In genomic region chr6:136751478-136751956, GRCh38 we compare ENCODE assay signal across 8 cellular contexts. TPM values are rescaled to one million over a fixed set of nuclear protein-coding genes. Genes with fewer than 3 reads are reported as not detected.
DNase-seq lines count a peak whose midpoint lies in the region; ATAC-seq and TF ChIP-seq lines count a peak whose summit lies in the region.

No MANE protein-coding gene starts in this region.

- H3K27ac ChIP-seq in tibial artery: peak overlapping the region; percentile 36 to 61
- H3K27ac ChIP-seq in esophagus muscularis mucosa (replicated peaks in 1 of 4): peak overlapping the region in 1 of 4 donors; percentile 8

- TF ChIP-seq CTCF in GM10266 (IDR thresholded peaks at IDR 0.05; ENCODE audit: control insufficient read depth, insufficient read depth, low read depth, missing control alignments): no peak
- no peak for TF ChIP-seq CTCF in astrocyte of the cerebellum (IDR thresholded peaks at IDR 0.05; ENCODE audit: low read depth, low read length, missing control alignments)
- no peak for TF ChIP-seq CTCF in tibial artery (IDR thresholded peaks at IDR 0.05)
- TF ChIP-seq CTCF in esophagus muscularis mucosa (IDR thresholded peaks at IDR 0.05): no peak

- intact Hi-C loops in tibial artery (cut with DNase I; ENCODE audit: low total_unique reads) (no loop called here), esophagus muscularis mucosa (cut with DNase I) (no loop called here)

- 70% methylated on average over 5 of the region's 5 CpGs for WGBS in esophagus muscularis mucosa

- peaks cover 0 to 52% (median 17%) of the 10 kb centered on the region in 4 donors for H3K4me1 ChIP-seq in tibial artery
- H3K4me1 ChIP-seq in esophagus muscularis mucosa: peaks cover 26 to 39% (median 32%) of the 10 kb centered on the region in 4 donors

- no peak for TF ChIP-seq EP300 in esophagus muscularis mucosa (IDR thresholded peaks at IDR 0.05)

- TF ChIP-seq POLR2A in esophagus muscularis mucosa (IDR thresholded peaks at IDR 0.05; ENCODE audit: low read depth): no peak

- no peaks in the 10 kb centered on the region for H3K9me3 ChIP-seq in tibial artery
- no peaks in the 10 kb centered on the region for H3K9me3 ChIP-seq in esophagus muscularis mucosa

- peak; percentile 48 for DNase-seq in GM10266 (ENCODE audit: extremely low spot score)
- DNase-seq in astrocyte of the cerebellum (ENCODE audit: low read depth): peak; percentile 5
- DNase-seq in tibial artery: no peak
- no peak for DNase-seq in esophagus muscularis mucosa (ENCODE audit: extremely low spot score)
- no peak for DNase-seq in HuH-7 (ENCODE audit: low spot score)
- no peak for DNase-seq in NCI-H1092 treated with DMSO at 0.1 percent for 48 hours (lab: John Stamatoyannopoulos, UW)

- H3K36me3 ChIP-seq in tibial artery: no peaks in the 10 kb centered on the region
- no peaks in the 10 kb centered on the region for H3K36me3 ChIP-seq in esophagus muscularis mucosa

- H3K27me3 ChIP-seq in tibial artery (no peaks in the 10 kb centered on the region), esophagus muscularis mucosa (no peaks in the 10 kb centered on the region)

- ATAC-seq in GM21367 (IDR thresholded peaks at IDR 0.05; ENCODE audit: unreplicated experiment) (peak; percentile 88), HG03521 (IDR thresholded peaks at IDR 0.05; ENCODE audit: unreplicated experiment) (peak; percentile 88)

- H3K4me3 ChIP-seq in astrocyte of the cerebellum (ENCODE audit: low read depth, low read length) (no peak overlapping the region), tibial artery (no peak overlapping the region), esophagus muscularis mucosa (no peak overlapping the region)

- in situ Hi-C loops in astrocyte of the cerebellum (cut with HindIII; ENCODE audit: low sequenced_read_pairs): no loop called here

RNA-seq across cellular contexts. Expression of gene MAP3K5, which starts 40.8 kb away (rescaled TPM):
- total RNA-seq in esophagus muscularis mucosa: 10 to 100 TPM; 18.7 to 24.1 (median 20.7) TPM

Comparison
In these comparisons a context has a peak if more than half of its experiments do, and no peak if none do; other contexts are left out.
1. DNase-seq: peak in GM10266 (single experiment) and astrocyte of the cerebellum (single experiment); none in tibial artery (0 of 2), esophagus muscularis mucosa (single experiment), HuH-7 (single experiment) and NCI-H1092 treated with DMSO at 0.1 percent for 48 hours (single experiment).